8 cellular contexts compared by ENCODE assay signal in the genomic region with DNA sequence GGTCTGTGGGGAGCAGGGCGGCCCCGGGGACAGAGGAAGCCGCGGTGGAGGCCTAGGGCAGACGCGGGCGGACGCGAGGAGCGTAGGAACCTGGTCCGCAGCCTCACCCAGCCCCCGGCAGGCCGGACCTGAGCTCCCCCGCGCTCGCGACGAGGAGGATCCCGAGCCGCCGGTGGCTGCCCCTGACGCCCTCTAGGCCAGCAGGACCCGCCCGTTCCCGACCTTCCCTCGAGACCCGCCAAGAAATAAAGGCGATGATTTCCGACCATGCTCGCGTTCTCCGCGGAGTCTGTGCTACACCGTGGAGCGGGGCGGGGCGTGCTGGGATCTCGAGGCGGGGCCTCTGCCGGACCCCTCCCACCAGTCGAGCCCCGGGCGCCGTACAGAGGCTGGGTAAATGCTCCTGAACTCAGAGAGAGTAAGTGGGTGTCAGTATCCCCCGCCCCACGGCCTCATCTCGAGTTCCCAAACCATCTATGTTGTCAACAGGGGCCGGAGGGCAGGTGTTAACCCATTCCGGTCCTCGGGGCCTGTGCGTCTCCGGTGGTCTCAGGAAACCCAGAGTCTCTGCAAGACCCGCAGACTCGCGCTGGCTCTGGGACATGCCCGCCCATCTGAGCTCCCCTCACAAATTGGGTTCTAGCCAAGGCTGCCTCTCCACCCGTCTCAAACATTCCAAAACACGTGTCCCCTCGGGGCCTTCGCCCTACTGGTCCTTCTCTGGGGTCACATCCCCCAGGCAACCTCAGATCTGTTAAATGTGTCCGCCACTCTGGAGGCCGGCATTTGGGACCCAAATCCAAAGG. TPM values are rescaled to one million over a fixed set of nuclear protein-coding genes. Genes with fewer than 3 reads are reported as not detected.
DNase-seq lines count a peak whose midpoint lies in the region; ATAC-seq and TF ChIP-seq lines count a peak whose summit lies in the region.

No MANE protein-coding gene starts in this region.

- peak overlapping the region; percentile 94 for H2AFZ ChIP-seq in GM23338

- peak; percentile 85 for ATAC-seq in GM23338

- H3K4me2 ChIP-seq in GM23338: peak overlapping the region; percentile 92

- TF ChIP-seq CTCF in GM23338 (conservative IDR thresholded peaks at IDR 0.05; ENCODE audit: low read depth in 2 of 2) (no peak), brain (conservative IDR thresholded peaks at IDR 0.05) (no peak)

- H3K9me3 Mint-ChIP-seq in GM23338 (no peaks in the 10 kb centered on the region), brain (peaks cover 0 to 6% (median 2%) of the 10 kb centered on the region in 5 experiments)

- peaks cover 22% of the 10 kb centered on the region for H3K4me1 Mint-ChIP-seq in GM23338
- H3K4me1 Mint-ChIP-seq in brain: peaks cover 16% of the 10 kb centered on the region

- DNase-seq in GM03348 (ENCODE audit: low spot score): peak; percentile 68
- DNase-seq in GM23338 (ENCODE audit: low spot score): peak; percentile 84
- peak; percentile 28 for DNase-seq in MG63
- peak; percentile 34 for DNase-seq in T-helper 22 cell (ENCODE audit: low read depth)
- DNase-seq in kidney tubule cell (ENCODE audit: low spot score): peak; percentile 61
- DNase-seq in stimulated activated CD4-positive, alpha-beta T cell treated with anti-CD3 and anti-CD28 coated beads, Interleukin-4, amount 100 ng/mL, for 24 hours: peak; percentile 74
- no peak for DNase-seq in MV-4-11 (lab: John Stamatoyannopoulos, UW)

- peaks cover 8% of the 10 kb centered on the region; the same call in 1 of the 2 replicates for H3K79me2 ChIP-seq in GM23338 (replicated peaks; ENCODE audit: insufficient read depth)

- peaks cover 5% of the 10 kb centered on the region for H3K4me1 ChIP-seq in GM23338 (ENCODE audit: insufficient read depth)

- H3F3A ChIP-seq in GM23338 (replicated peaks; ENCODE audit: low read depth): no peaks in the 10 kb centered on the region

- no peaks in the 10 kb centered on the region for H3K36me3 ChIP-seq in GM23338 (ENCODE audit: insufficient read depth)
- no peaks in the 10 kb centered on the region for H3K36me3 ChIP-seq in MG63

- H3K9me3 ChIP-seq in MG63: no peaks in the 10 kb centered on the region

- H3K9me2 ChIP-seq in GM23338 (ENCODE audit: insufficient read depth): no peaks in the 10 kb centered on the region; the same call in 1 of the 2 replicates

- H3K27ac ChIP-seq in GM23338 (ENCODE audit: low read depth): peak overlapping the region; percentile 76; the same call in 1 of the 2 replicates

- H3K27me3 ChIP-seq in GM23338 (ENCODE audit: insufficient read depth) (no peaks in the 10 kb centered on the region), MG63 (no peaks in the 10 kb centered on the region)

- H3K4me3 ChIP-seq in GM23338: peak overlapping the region; percentile 88
- peak overlapping the region; percentile 51 for H3K4me3 ChIP-seq in MG63

- H3K27ac Mint-ChIP-seq in GM23338: peak overlapping the region; percentile 74
- peak overlapping the region in 3 of 5 experiments; percentile 36 to 58 (median 51) for H3K27ac Mint-ChIP-seq in brain

- no peaks in the 10 kb centered on the region; the same call in 1 of the 2 replicates for H4K20me1 ChIP-seq in GM23338 (replicated peaks; ENCODE audit: insufficient read depth)

- H3K36me3 Mint-ChIP-seq in GM23338 (ENCODE audit: low read depth) (peaks cover 14% of the 10 kb centered on the region; the same call in 1 of the 3 replicates), brain (no peaks in the 10 kb centered on the region)

- peaks cover 17% of the 10 kb centered on the region for H3K27me3 Mint-ChIP-seq in GM23338 (ENCODE audit: insufficient read depth, low read depth, poor library complexity)
- peaks cover 3% of the 10 kb centered on the region for H3K27me3 Mint-ChIP-seq in brain

- H3K4me3 Mint-ChIP-seq in GM23338 (peak overlapping the region; percentile 67), brain (peak overlapping the region; percentile 78 to 87 (median 83))

TF ChIP-seq in GM23338, 12 proteins besides CTCF, POLR2A, EP300 and RAD21:
- TF ChIP-seq POLR2AphosphoS5 (IDR thresholded peaks at IDR 0.05; ENCODE audit: low read depth) (peak; percentile 65), ZNF331 (CRISPR knock-in tag; IDR thresholded peaks at IDR 0.05; ENCODE audit: low read depth) (no peak), CREB1 (CRISPR knock-in tag; IDR thresholded peaks at IDR 0.05; ENCODE audit: low read depth) (no peak)

RNA-seq across cellular contexts. Expression of a gene that starts 13.7 kb away (rescaled TPM):
- total RNA-seq in GM23338 (2014; rRNA removed; shearing (Covaris generic)): 0.74 and 3.9 TPM in 2 replicates
- 5.8 and 5.9 TPM in 2 replicates for polyA plus RNA-seq in GM23338 (2016; fragmentation: Nextera tagmentation; extraction: Ambion mirVana)
- not detected in 2 replicates for total RNA-seq in MG63 (2014; rRNA removed; shearing (Covaris generic); ENCODE audit: low replicate concordance)
- 9.3 TPM for polyA plus RNA-seq in brain (ENCODE audit: insufficient read depth, low read depth, low replicate concordance)

RNA-seq across cellular contexts. Expression of a gene that starts 21.9 kb away (rescaled TPM):
- 23.7 and 30.2 TPM in 2 replicates for total RNA-seq in GM23338 (2014; rRNA removed; shearing (Covaris generic))
- polyA plus RNA-seq in GM23338 (2016; fragmentation: Nextera tagmentation; extraction: Ambion mirVana) (9.7 and 10.0 TPM in 2 replicates), brain (ENCODE audit: insufficient read depth, low read depth, low replicate concordance) (35.8 TPM)
- 1.8 and 3.3 TPM in 2 replicates for total RNA-seq in MG63 (2014; rRNA removed; shearing (Covaris generic); ENCODE audit: low replicate concordance)
